In the genomic region with DNA sequence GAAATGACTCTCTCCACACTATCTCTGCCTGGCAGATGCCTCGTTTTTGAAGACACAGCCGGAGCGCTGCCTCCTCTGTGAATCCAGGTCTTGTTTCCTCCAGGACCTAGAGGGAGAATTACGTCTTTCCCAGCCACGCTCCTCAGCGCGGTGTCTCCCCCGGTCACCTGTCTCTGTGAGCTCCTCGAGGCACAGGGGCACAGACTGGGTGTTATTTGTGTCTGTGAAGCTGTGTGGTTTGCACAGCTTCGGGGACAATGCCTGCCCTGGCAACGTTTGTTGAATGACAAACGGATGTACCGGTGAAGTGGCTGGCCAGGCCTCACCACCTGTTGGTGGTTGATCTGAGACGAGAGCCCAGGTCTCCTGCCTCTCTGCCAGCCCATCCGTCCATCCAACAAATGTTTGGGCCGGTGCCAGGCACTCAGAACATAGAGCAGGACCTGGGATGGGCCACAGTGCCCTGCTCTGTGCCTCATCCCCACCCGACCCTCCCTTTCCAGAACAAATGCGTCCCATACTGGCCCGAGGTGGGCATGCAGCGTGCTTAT, we compare ENCODE assay signal across 18 cellular contexts. TPM values are rescaled to one million over a fixed set of nuclear protein-coding genes. Genes with fewer than 3 reads are reported as not detected.
DNase-seq lines count a peak whose midpoint lies in the region; ATAC-seq, FAIRE-seq and TF ChIP-seq lines count a peak whose summit lies in the region.
"Had no signal": no experiment of that assay in that cellular context is flagged by ENCODE, and none has a peak within 500 bp of the region (broad histone marks: within the 10 kb centered on the region; RNA-seq: fewer than 3 reads in every experiment).

No MANE protein-coding gene starts in this region.

- H3K27me3 Mint-ChIP-seq in CD4-positive, alpha-beta T cell, result no peaks in the 10 kb centered on the region
- H3K27me3 Mint-ChIP-seq in activated T-cell treated with anti-CD3 and anti-CD28 coated beads, Interleukin-2, amount 50 U/mL, for 4 hours (ENCODE audit: low read depth), result no peaks in the 10 kb centered on the region
- peaks cover 2% of the 10 kb centered on the region for H3K27me3 Mint-ChIP-seq in nephron progenitor cell (ENCODE audit: low read depth, poor library complexity)

- no peak for TF ChIP-seq CTCF in CD4-positive, alpha-beta T cell (IDR thresholded peaks at IDR 0.05)
- no peak for TF ChIP-seq CTCF in nephron progenitor cell (IDR thresholded peaks at IDR 0.05)

- DNase-seq in CD4-positive, alpha-beta T cell, result peak in 1 of 10 experiments; percentile 39
- DNase-seq in GM18507 (ENCODE audit: extremely low spot score, insufficient read length, low read depth) (no peak), nephron progenitor cell (no peak), NCI-H526 treated with DMSO at 0.1 percent for 48 hours (lab: John Stamatoyannopoulos, UW) (no peak), NCI-H748 treated with DMSO at 0.1 percent for 48 hours (lab: John Stamatoyannopoulos, UW) (no peak)
- DNase-seq in activated T-cell treated with anti-CD3 and anti-CD28 coated beads, Interleukin-2, amount 50 U/mL, for 4 hours, result peak; percentile 20
- DNase-seq: colonic mucosa, midbrain, NCI-H1105, NCI-H774, SJCRH30, testis, WERI-Rb-1 had no signal

- peak overlapping the region; percentile 97 for H3K27ac Mint-ChIP-seq in CD4-positive, alpha-beta T cell
- H3K27ac Mint-ChIP-seq in nephron progenitor cell, result peak overlapping the region; percentile 85

- H3K4me3 Mint-ChIP-seq in CD4-positive, alpha-beta T cell, result peak overlapping the region; percentile 79
- H3K4me3 Mint-ChIP-seq in activated T-cell treated with anti-CD3 and anti-CD28 coated beads, Interleukin-2, amount 50 U/mL, for 4 hours, result peak overlapping the region; percentile 91
- H3K4me3 Mint-ChIP-seq in nephron progenitor cell, result no peak overlapping the region

- H3K9me3 Mint-ChIP-seq in CD4-positive, alpha-beta T cell, result no peaks in the 10 kb centered on the region
- no peaks in the 10 kb centered on the region for H3K9me3 Mint-ChIP-seq in activated T-cell treated with anti-CD3 and anti-CD28 coated beads, Interleukin-2, amount 50 U/mL, for 4 hours
- no peaks in the 10 kb centered on the region for H3K9me3 Mint-ChIP-seq in nephron progenitor cell

- no peaks in the 10 kb centered on the region for H3K27me3 ChIP-seq in CD4-positive, alpha-beta T cell (ENCODE audit: control insufficient read depth, insufficient read depth, low read length)
- H3K27me3 ChIP-seq: colonic mucosa, right atrium auricular region, testis had no signal

- POLR2A ChIA-PET in CD4-positive, alpha-beta T cell (lab: Charles Lee), result interaction anchor here (3.5 to 16.4 kb wide), 3 partner anchors 10 to 85 kb away, joined by 17 to 963 read pairs (median 89); partner anchors contain the start of genes C12orf57, PTPN6, RNU7-1 and SPSB2

- intact Hi-C loops in CD4-positive, alpha-beta T cell (cut with DNase I, micrococcal nuclease), result no loop called here

- CTCF ChIA-PET in CD4-positive, alpha-beta T cell (lab: Charles Lee), result interaction anchor here (0.6 to 13.3 kb wide), 2 partner anchors 9 kb away, joined by 3 to 324 read pairs; partner anchors contain the start of genes C12orf57, PTPN6 and RNU7-1

- H3K27ac ChIP-seq in CD4-positive, alpha-beta T cell (ENCODE audit: low read depth, low read length), result peak overlapping the region; percentile 96
- H3K27ac ChIP-seq: right atrium auricular region, SJCRH30, testis, WERI-Rb-1 had no signal

- H3K9me3 ChIP-seq in CD4-positive, alpha-beta T cell (ENCODE audit: control insufficient read depth, low read length), result no peaks in the 10 kb centered on the region
- H3K9me3 ChIP-seq: colonic mucosa, right atrium auricular region, SJCRH30, testis had no signal

- H3K4me1 Mint-ChIP-seq in CD4-positive, alpha-beta T cell (ENCODE audit: low read depth), result peaks cover 93% of the 10 kb centered on the region
- peaks cover 83% of the 10 kb centered on the region for H3K4me1 Mint-ChIP-seq in activated T-cell treated with anti-CD3 and anti-CD28 coated beads, Interleukin-2, amount 50 U/mL, for 4 hours (ENCODE audit: low read depth)
- H3K4me1 Mint-ChIP-seq in nephron progenitor cell, result peaks cover 71% of the 10 kb centered on the region

- ATAC-seq in CD4-positive, alpha-beta T cell (ENCODE audit: poor library complexity), result no peak
- ATAC-seq in activated T-cell treated with anti-CD3 and anti-CD28 coated beads, Interleukin-2, amount 50 U/mL, for 4 hours, result no peak
- ATAC-seq in HG03097 (IDR thresholded peaks at IDR 0.05; ENCODE audit: low FRiP score, unreplicated experiment) (no peak), GM21423 (IDR thresholded peaks at IDR 0.05; ENCODE audit: unreplicated experiment) (no peak)

- peak; percentile 55 for FAIRE-seq in GM18507 (lab: Jason Lieb, UNC)

- peaks cover 96% of the 10 kb centered on the region for H3K36me3 Mint-ChIP-seq in CD4-positive, alpha-beta T cell (ENCODE audit: low read depth)
- peaks cover 54% of the 10 kb centered on the region for H3K36me3 Mint-ChIP-seq in activated T-cell treated with anti-CD3 and anti-CD28 coated beads, Interleukin-2, amount 50 U/mL, for 4 hours (ENCODE audit: insufficient read depth)
- H3K36me3 Mint-ChIP-seq in nephron progenitor cell (ENCODE audit: low read depth), result no peaks in the 10 kb centered on the region

RNA-seq across cellular contexts. Expression of gene PTPN6, which starts 6.1 kb away (rescaled TPM):
- total RNA-seq in CD4-positive, alpha-beta T cell, result 10 to 100 TPM; 79.0 to 83.5 TPM
- total RNA-seq in activated T-cell treated with anti-CD3 and anti-CD28 coated beads, Interleukin-2, amount 50 U/mL, for 4 hours, result 100 to 1,000 TPM; 309 to 404 (median 401) TPM
- total RNA-seq: fibroblast of lung had no signal

RNA-seq across cellular contexts. Expression of gene PHB2, which starts 13.2 kb away (rescaled TPM):
- 100 to 1,000 TPM; 138 to 147 TPM for total RNA-seq in CD4-positive, alpha-beta T cell
- total RNA-seq in activated T-cell treated with anti-CD3 and anti-CD28 coated beads, Interleukin-2, amount 50 U/mL, for 4 hours, result 100 to 1,000 TPM; 619 to 718 (median 635) TPM

RNA-seq across cellular contexts. Expression of gene C12orf57, which starts 13.4 kb away (rescaled TPM):
- 100 to 1,000 TPM; 305 to 311 TPM for total RNA-seq in CD4-positive, alpha-beta T cell
- total RNA-seq in activated T-cell treated with anti-CD3 and anti-CD28 coated beads, Interleukin-2, amount 50 U/mL, for 4 hours, result 100 to 1,000 TPM; 180 to 190 (median 184) TPM

RNA-seq across cellular contexts. Expression of gene EMG1, which starts 13.5 kb away (rescaled TPM):
- total RNA-seq in CD4-positive, alpha-beta T cell, result 10 to 100 TPM; 33.9 to 34.8 TPM
- total RNA-seq in activated T-cell treated with anti-CD3 and anti-CD28 coated beads, Interleukin-2, amount 50 U/mL, for 4 hours, result 100 to 1,000 TPM; 215 to 254 (median 223) TPM

RNA-seq across cellular contexts. Expression of gene RNU7-1, which starts 13.6 kb away (rescaled TPM):
- not detected for total RNA-seq in CD4-positive, alpha-beta T cell
- not detected for total RNA-seq in activated T-cell treated with anti-CD3 and anti-CD28 coated beads, Interleukin-2, amount 50 U/mL, for 4 hours
- total RNA-seq: colonic mucosa, fibroblast of lung, HT-29, right atrium auricular region, SJCRH30, testis had no signal

Comparison
In these comparisons a context has a peak if more than half of its experiments do, and no peak if none do; other contexts are left out.
1. RNA of gene PHB2, which starts 13.2 kb away (total RNA-seq): 619 to 718 TPM in activated T-cell treated with anti-CD3 and anti-CD28 coated beads, Interleukin-2, amount 50 U/mL, for 4 hours; 138 to 147 TPM in CD4-positive, alpha-beta T cell; every median in the first group is over 4 times any median in the second.